ENCODE assay signal across 3 cellular contexts in the genomic region with DNA sequence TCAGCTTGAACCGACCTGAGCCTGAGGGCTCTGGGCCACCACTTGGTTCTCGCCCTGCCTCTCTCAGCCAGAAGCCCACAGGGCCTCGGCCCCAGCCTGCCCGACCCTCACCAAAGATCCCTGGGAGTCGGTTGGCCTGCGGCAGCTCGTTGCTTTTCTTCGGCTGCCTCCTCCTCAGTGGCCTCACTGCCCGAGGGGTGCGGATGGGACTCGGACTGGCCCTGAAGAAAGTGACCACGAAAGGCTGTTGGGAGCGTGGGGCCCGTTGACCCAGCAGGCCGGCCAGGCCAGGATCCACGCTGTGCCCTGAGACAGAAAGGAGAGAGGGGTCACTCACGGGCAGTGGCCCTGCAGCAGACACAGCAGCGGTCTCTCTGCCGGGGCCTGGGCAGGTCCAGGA. TPM values are rescaled to one million over a fixed set of nuclear protein-coding genes. Genes with fewer than 3 reads are reported as not detected.
"Had no signal": no experiment of that assay in that cellular context is flagged by ENCODE, and none has a peak within 500 bp of the region (broad histone marks: within the 10 kb centered on the region; RNA-seq: fewer than 3 reads in every experiment).

No MANE protein-coding gene starts in this region.

RNA-seq across cellular contexts. Expression of gene OXCT2, which starts 6.6 kb away (rescaled TPM):
- total RNA-seq: naive thymus-derived CD8-positive, alpha-beta T cell; skeletal muscle tissue had no signal
- polyA plus RNA-seq: naive thymus-derived CD8-positive, alpha-beta T cell; neural cell had no signal
